In genomic region chr16:81357711-81358270, GRCh38 we compare ENCODE assay signal across 20 cellular contexts.
"Had no signal": no experiment of that assay in that cellular context is flagged by ENCODE, and none has a peak within 500 bp of the region (broad histone marks: within the 10 kb centered on the region; RNA-seq: fewer than 3 reads in every experiment).

No MANE protein-coding gene starts in this region.

- DNase-seq: cortex of kidney; effector memory CD8-positive, alpha-beta T cell; erythroblast; esophagus squamous epithelium; gastrocnemius medialis; head of caudate nucleus; kidney; mucosa of descending colon; naive B cell; stimulated activated CD4-positive, alpha-beta T cell treated with anti-CD3 and anti-CD28 coated beads, Interleukin-2, amount 100 ng/mL, for 24 hours; stimulated activated CD4-positive, alpha-beta T cell treated with anti-CD3 and anti-CD28 coated beads, Interleukin-4, amount 100 ng/mL, for 24 hours; stimulated activated naive CD4-positive, alpha-beta T cell treated with Interleukin-2 at 50 U/mL for 16 hours; substantia nigra; testis; tibial artery had no signal

- H3K4me1 ChIP-seq: esophagus squamous epithelium, gastrocnemius medialis, prostate gland, right atrium auricular region, testis, tibial artery had no signal

- H3K4me2 ChIP-seq: smooth muscle cell had no signal

- H3K27ac ChIP-seq: esophagus squamous epithelium, gastrocnemius medialis, neutrophil, prostate gland, right atrium auricular region, testis, tibial artery had no signal

- H3K27me3 ChIP-seq: esophagus squamous epithelium, gastrocnemius medialis, neutrophil, right atrium auricular region, testis, tibial artery had no signal

- H3K4me3 ChIP-seq: esophagus squamous epithelium, gastrocnemius medialis, lung, mucosa of descending colon, prostate gland, right atrium auricular region, smooth muscle cell, testis, tibial artery had no signal

- H3K9me3 ChIP-seq: esophagus squamous epithelium, gastrocnemius medialis, mucosa of descending colon, neutrophil, prostate gland, right atrium auricular region, testis, tibial artery had no signal
